12 cellular contexts compared by ENCODE assay signal in the genomic region with DNA sequence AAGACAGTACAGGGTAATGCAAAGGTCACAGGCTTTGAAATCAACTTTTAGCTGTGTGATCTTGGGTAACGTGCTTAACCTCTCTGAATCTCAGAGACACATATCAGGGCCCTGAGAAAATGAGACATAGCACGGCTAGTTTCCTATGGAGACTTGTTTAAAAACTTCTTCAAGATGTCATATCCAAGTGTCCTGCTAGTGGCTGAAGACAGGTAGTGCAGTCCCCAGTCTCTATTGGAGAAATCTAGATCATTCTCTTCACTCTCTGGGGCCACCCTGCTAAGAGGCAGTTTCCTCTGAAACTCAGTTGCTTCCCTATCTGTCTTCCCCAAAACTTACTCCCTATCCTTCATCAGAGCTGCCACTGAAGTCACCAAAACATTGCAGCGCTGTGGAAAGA. TPM values are rescaled to one million over a fixed set of nuclear protein-coding genes. Genes with fewer than 3 reads are reported as not detected.
DNase-seq lines count a peak whose midpoint lies in the region; ATAC-seq and TF ChIP-seq lines count a peak whose summit lies in the region.
"Had no signal": no experiment of that assay in that cellular context is flagged by ENCODE, and none has a peak within 500 bp of the region (broad histone marks: within the 10 kb centered on the region; RNA-seq: fewer than 3 reads in every experiment).

No MANE protein-coding gene starts in this region.

- intact Hi-C loops in left lung (cut with DNase I), result no loop called here
- intact Hi-C loops in body of pancreas (cut with DNase I), result no loop called here

- TF ChIP-seq POLR2A in body of pancreas (IDR thresholded peaks at IDR 0.05), result no peak

- peak; percentile 58 for ATAC-seq in HG02885 (IDR thresholded peaks at IDR 0.05; ENCODE audit: poor library complexity, unreplicated experiment)
- peak; percentile 76; the same call in 2 of the 3 replicates for ATAC-seq in SK-N-SH treated with all-trans-retinoic acid at 6 μM for 48 hours
- ATAC-seq in left lung, result peak; percentile 24
- ATAC-seq in activated CD8-positive, alpha-beta T cell treated with anti-CD3 and anti-CD28 coated beads, Interleukin-2, amount 10 ng/mL, durations not matched to agents 7 days and 5 days, result no peak
- ATAC-seq in body of pancreas, result no peak
- no peak for ATAC-seq in GM21390 (IDR thresholded peaks at IDR 0.05; ENCODE audit: unreplicated experiment)

- POLR2A ChIA-PET in activated CD8-positive, alpha-beta T cell treated with anti-CD3 and anti-CD28 coated beads, Interleukin-2, amount 10 ng/mL, durations not matched to agents 7 days and 5 days (lab: Charles Lee), result no interaction called here

- WGBS in body of pancreas, 2 donors, result 83 to 90% methylated on average over 3 of the region's 3 CpGs

- H3K4me3 ChIP-seq in GM12865 (ENCODE audit: low read depth, low read length), result no peak overlapping the region
- H3K4me3 ChIP-seq in left lung, result no peak overlapping the region
- H3K4me3 ChIP-seq in body of pancreas, result no peak overlapping the region

- no peak overlapping the region for H3K4me3 Mint-ChIP-seq in activated CD8-positive, alpha-beta T cell treated with anti-CD3 and anti-CD28 coated beads, Interleukin-2, amount 10 ng/mL, durations not matched to agents 7 days and 5 days

- H3K36me3 ChIP-seq in left lung (no peaks in the 10 kb centered on the region), body of pancreas (replicated peaks in 1 of 2; ENCODE audit: insufficient read depth in 1 of 2, low read depth in 2 of 2) (no peaks in the 10 kb centered on the region)

- no peak for DNase-seq in GM12865 (ENCODE audit: low read depth)
- DNase-seq in left lung, result no peak
- DNase-seq in activated CD8-positive, alpha-beta T cell treated with anti-CD3 and anti-CD28 coated beads, Interleukin-2, amount 10 ng/mL, durations not matched to agents 7 days and 5 days, result no peak
- DNase-seq in body of pancreas, result no peak
- DNase-seq in GM19238 (ENCODE audit: insufficient read length, low spot score), result no peak
- DNase-seq: central memory CD4-positive, alpha-beta T cell; hippocampal formation; MM.1S had no signal

- TF ChIP-seq CTCF in GM12865 (IDR thresholded peaks at IDR 0.05; ENCODE audit: insufficient read depth, low read depth, low read length, missing control alignments), result peak; percentile 20
- no peak for TF ChIP-seq CTCF in left lung (IDR thresholded peaks at IDR 0.05)
- peak in 2 of 7 experiments; percentile 16 to 18 for TF ChIP-seq CTCF in body of pancreas (IDR thresholded peaks at IDR 0.05)

- no peaks in the 10 kb centered on the region for H3K4me1 Mint-ChIP-seq in activated CD8-positive, alpha-beta T cell treated with anti-CD3 and anti-CD28 coated beads, Interleukin-2, amount 10 ng/mL, durations not matched to agents 7 days and 5 days (ENCODE audit: low read depth)

- H3K36me3 Mint-ChIP-seq in activated CD8-positive, alpha-beta T cell treated with anti-CD3 and anti-CD28 coated beads, Interleukin-2, amount 10 ng/mL, durations not matched to agents 7 days and 5 days (ENCODE audit: low read depth), result no peaks in the 10 kb centered on the region

- no peaks in the 10 kb centered on the region for H3K27me3 ChIP-seq in left lung
- no peaks in the 10 kb centered on the region for H3K27me3 ChIP-seq in body of pancreas

- H3K27ac ChIP-seq in left lung (no peak overlapping the region), body of pancreas (no peak overlapping the region)

- CTCF ChIA-PET in activated CD8-positive, alpha-beta T cell treated with anti-CD3 and anti-CD28 coated beads, Interleukin-2, amount 10 ng/mL, durations not matched to agents 7 days and 5 days (lab: Charles Lee), result no interaction called here

- no peaks in the 10 kb centered on the region for H3K9me3 Mint-ChIP-seq in activated CD8-positive, alpha-beta T cell treated with anti-CD3 and anti-CD28 coated beads, Interleukin-2, amount 10 ng/mL, durations not matched to agents 7 days and 5 days (ENCODE audit: insufficient read depth)

- H3K4me1 ChIP-seq in left lung, result no peaks in the 10 kb centered on the region
- peaks cover 4% of the 10 kb centered on the region for H3K4me1 ChIP-seq in body of pancreas

- H3K9me3 ChIP-seq in left lung (peaks cover 0 to 8% of the 10 kb centered on the region in 2 donors), body of pancreas (no peaks in the 10 kb centered on the region)

- H3K27ac Mint-ChIP-seq in activated CD8-positive, alpha-beta T cell treated with anti-CD3 and anti-CD28 coated beads, Interleukin-2, amount 10 ng/mL, durations not matched to agents 7 days and 5 days, result no peak overlapping the region

- H3K27me3 Mint-ChIP-seq in activated CD8-positive, alpha-beta T cell treated with anti-CD3 and anti-CD28 coated beads, Interleukin-2, amount 10 ng/mL, durations not matched to agents 7 days and 5 days (ENCODE audit: low read depth), result peaks cover 2% of the 10 kb centered on the region

TF ChIP-seq in SK-N-SH treated with all-trans-retinoic acid at 6 μM for 48 hours, 23 proteins besides CTCF, POLR2A, EP300 and RAD21:
- TF ChIP-seq TOX (CRISPR knock-in tag; IDR thresholded peaks at IDR 0.05; ENCODE audit: borderline replicate concordance) (no peak), ZNF8 (CRISPR knock-in tag; IDR thresholded peaks at IDR 0.05) (no peak), ZC3H10 (CRISPR knock-in tag; IDR thresholded peaks at IDR 0.05) (no peak)
- TF ChIP-seq, protein P1, sequence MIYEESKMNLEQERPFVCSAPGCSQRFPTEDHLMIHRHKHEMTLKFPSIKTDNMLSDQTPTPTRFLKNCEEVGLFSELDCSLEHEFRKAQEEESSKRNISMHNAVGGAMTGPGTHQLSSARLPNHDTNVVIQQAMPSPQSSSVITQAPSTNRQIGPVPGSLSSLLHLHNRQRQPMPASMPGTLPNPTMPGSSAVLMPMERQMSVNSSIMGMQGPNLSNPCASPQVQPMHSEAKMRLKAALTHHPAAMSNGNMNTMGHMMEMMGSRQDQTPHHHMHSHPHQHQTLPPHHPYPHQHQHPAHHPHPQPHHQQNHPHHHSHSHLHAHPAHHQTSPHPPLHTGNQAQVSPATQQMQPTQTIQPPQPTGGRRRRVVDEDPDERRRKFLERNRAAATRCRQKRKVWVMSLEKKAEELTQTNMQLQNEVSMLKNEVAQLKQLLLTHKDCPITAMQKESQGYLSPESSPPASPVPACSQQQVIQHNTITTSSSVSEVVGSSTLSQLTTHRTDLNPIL (CRISPR knock-in tag; IDR thresholded peaks at IDR 0.05; ENCODE audit: low read depth), result no peak

RNA-seq across cellular contexts. Expression of gene GRXCR2, which starts 30.3 kb away (rescaled TPM):
- total RNA-seq in left lung, result not detected
- not detected for total RNA-seq in activated CD8-positive, alpha-beta T cell treated with anti-CD3 and anti-CD28 coated beads, Interleukin-2, amount 10 ng/mL, durations not matched to agents 7 days and 5 days
- total RNA-seq in body of pancreas, result not detected
- total RNA-seq: urinary bladder had no signal

RNA-seq across cellular contexts. Expression of gene SH3RF2, which starts 33.3 kb away (rescaled TPM):
- total RNA-seq in left lung, result 10 to 100 TPM; 11.7 to 20.3 TPM
- total RNA-seq in activated CD8-positive, alpha-beta T cell treated with anti-CD3 and anti-CD28 coated beads, Interleukin-2, amount 10 ng/mL, durations not matched to agents 7 days and 5 days, result not detected
- total RNA-seq in body of pancreas, result 10 to 100 TPM; 14.8 to 25.7 TPM

Comparison
In these comparisons a context has a peak if more than half of its experiments do, and no peak if none do; other contexts are left out.
1. ATAC-seq: peak in HG02885 (single experiment), SK-N-SH treated with all-trans-retinoic acid at 6 μM for 48 hours (single experiment) and left lung (single experiment); none in activated CD8-positive, alpha-beta T cell treated with anti-CD3 and anti-CD28 coated beads, Interleukin-2, amount 10 ng/mL, durations not matched to agents 7 days and 5 days (single experiment), body of pancreas (single experiment) and GM21390 (single experiment).
2. RNA of gene SH3RF2, which starts 33.3 kb away (total RNA-seq): 14.8 to 25.7 TPM in body of pancreas and 11.7 to 20.3 TPM in left lung; not detected in activated CD8-positive, alpha-beta T cell treated with anti-CD3 and anti-CD28 coated beads, Interleukin-2, amount 10 ng/mL, durations not matched to agents 7 days and 5 days; every median in the first group is over 10 times any median in the second.